26 cellular contexts compared by ENCODE assay signal in genomic region chr1:35659589-35659988, GRCh38.
"Had no signal": no experiment of that assay in that cellular context is flagged by ENCODE, and none has a peak within 500 bp of the region (broad histone marks: within the 10 kb centered on the region; RNA-seq: fewer than 3 reads in every experiment).

No MANE protein-coding gene starts in this region.

- ATAC-seq: natural killer cell; pancreas; psoas muscle; right lobe of liver; stimulated activated memory B cell treated with anti-CD40 and anti-IgM and Interleukin-4, amounts not matched to agents 10 μg/mL and 1 μg/mL and 100 μg/mL, for 72 hours; stimulated activated naive CD8-positive, alpha-beta T cell treated with anti-CD3 and anti-CD28 coated beads, Interleukin-15, amount 100 ng/mL, for 72 hours had no signal

- H3K4me2 ChIP-seq: smooth muscle cell had no signal

- H3K27me3 Mint-ChIP-seq: stimulated activated memory B cell treated with anti-CD40 and anti-IgM and Interleukin-4, amounts not matched to agents 10 μg/mL and 1 μg/mL and 100 μg/mL, for 72 hours had no signal

- H3K36me3 Mint-ChIP-seq: immature natural killer cell; mesothelial cell of epicardium; naive B cell; natural killer cell; stimulated activated memory B cell treated with anti-CD40 and anti-IgM and Interleukin-4, amounts not matched to agents 10 μg/mL and 1 μg/mL and 100 μg/mL, for 72 hours; type B pancreatic cell had no signal

- H3K27me3 ChIP-seq: pancreas, right atrium auricular region, right lobe of liver, tibial nerve, uterus had no signal

- H3K4me3 Mint-ChIP-seq: immature natural killer cell; mesothelial cell of epicardium; naive B cell; natural killer cell; nephron progenitor cell; stimulated activated memory B cell treated with anti-CD40 and anti-IgM and Interleukin-4, amounts not matched to agents 10 μg/mL and 1 μg/mL and 100 μg/mL, for 72 hours; stimulated activated naive CD8-positive, alpha-beta T cell treated with anti-CD3 and anti-CD28 coated beads, Interleukin-15, amount 100 ng/mL, for 72 hours; type B pancreatic cell had no signal

- H3K36me3 ChIP-seq: left ventricle myocardium inferior, pancreas, right atrium auricular region, right lobe of liver, tibial nerve, uterus had no signal

- H3K27ac Mint-ChIP-seq: immature natural killer cell; mesothelial cell of epicardium; naive B cell; natural killer cell; nephron progenitor cell; stimulated activated memory B cell treated with anti-CD40 and anti-IgM and Interleukin-4, amounts not matched to agents 10 μg/mL and 1 μg/mL and 100 μg/mL, for 72 hours; type B pancreatic cell had no signal

- H3K27ac ChIP-seq: left ventricle myocardium inferior, pancreas, psoas muscle, right atrium auricular region, right lobe of liver, tibial nerve, uterus had no signal

- H3K4me1 ChIP-seq: left ventricle myocardium inferior, pancreas, psoas muscle, right atrium auricular region, right lobe of liver, tibial nerve, uterus had no signal

- H3K4me3 ChIP-seq: left ventricle myocardium inferior, lung, pancreas, psoas muscle, right atrium auricular region, right lobe of liver, smooth muscle cell, tibial nerve, uterus had no signal

- H3K9me3 ChIP-seq: left ventricle myocardium inferior, pancreas, psoas muscle, right atrium auricular region, right lobe of liver, tibial nerve, uterus had no signal

- H3K9me3 Mint-ChIP-seq: immature natural killer cell; mesothelial cell of epicardium; natural killer cell; nephron progenitor cell; stimulated activated memory B cell treated with anti-CD40 and anti-IgM and Interleukin-4, amounts not matched to agents 10 μg/mL and 1 μg/mL and 100 μg/mL, for 72 hours; stimulated activated naive CD8-positive, alpha-beta T cell treated with anti-CD3 and anti-CD28 coated beads, Interleukin-15, amount 100 ng/mL, for 72 hours; type B pancreatic cell had no signal

- H3K4me1 Mint-ChIP-seq: immature natural killer cell; mesothelial cell of epicardium; naive B cell; nephron progenitor cell; stimulated activated naive CD8-positive, alpha-beta T cell treated with anti-CD3 and anti-CD28 coated beads, Interleukin-15, amount 100 ng/mL, for 72 hours had no signal

- DNase-seq: hypothalamus; immature natural killer cell; left ventricle myocardium inferior; mesendoderm; naive B cell; natural killer cell; nephron progenitor cell; pancreas; posterior cingulate gyrus; psoas muscle; right lobe of liver; stimulated activated CD4-positive, alpha-beta T cell treated with anti-CD3 and anti-CD28 coated beads, Interleukin-1b, Interleukin-23, amount 100 ng/mL, for 48 hours; stimulated activated CD4-positive, alpha-beta T cell treated with anti-CD3 and anti-CD28 coated beads, Interleukin-2, amount 100 ng/mL, for 48 hours; stimulated activated CD4-positive, alpha-beta T cell treated with anti-CD3 and anti-CD28 coated beads, Interleukin-4, amount 100 ng/mL, for 4 hours; stimulated activated CD8-positive, alpha-beta memory T cell treated with anti-CD3 and anti-CD28 coated beads, Interleukin-4, amount 100 ng/mL, for 48 hours; stimulated activated naive CD4-positive, alpha-beta T cell treated with Interleukin-2 at 50 U/mL for 16 hours; stimulated activated naive CD8-positive, alpha-beta T cell treated with anti-CD3 and anti-CD28 coated beads, Interleukin-15, amount 100 ng/mL, for 72 hours; substantia nigra; uterus had no signal
